ENCODE assay signal across 8 cellular contexts in genomic region chr4:10006604-10007435, GRCh38. TPM values are rescaled to one million over a fixed set of nuclear protein-coding genes. Genes with fewer than 3 reads are reported as not detected.
A peak's percentile ranks its signal among the peaks of the same experiment; 100 is the strongest.
DNase-seq lines count a peak whose midpoint lies in the region; TF ChIP-seq lines count a peak whose summit lies in the region.

No MANE protein-coding gene starts in this region.

- H3K27ac ChIP-seq in esophagus muscularis mucosa (replicated peaks in 1 of 4) (peak overlapping the region; percentile 43 to 70 (median 56)), sigmoid colon (peak overlapping the region; percentile 38 to 69 (median 62)), SJCRH30 (no peak overlapping the region)
- H3K27ac ChIP-seq in effector memory CD4-positive, alpha-beta T cell (ENCODE audit: insufficient read depth, low read length, poor library complexity, severe bottlenecking), result no peak overlapping the region

- H3K9me3 ChIP-seq in esophagus muscularis mucosa (no peaks in the 10 kb centered on the region), sigmoid colon (no peaks in the 10 kb centered on the region), HAP-1 (no peaks in the 10 kb centered on the region), SJCRH30 (replicated peaks) (no peaks in the 10 kb centered on the region)
- no peaks in the 10 kb centered on the region for H3K9me3 ChIP-seq in effector memory CD4-positive, alpha-beta T cell (ENCODE audit: control insufficient read depth, low read length)

- in situ Hi-C loops in HAP-1 (cut with MboI; ENCODE audit: low sequenced_read_pairs), result loop anchor here (25.0 kb wide), 1 partner anchor 470 kb away; no protein-coding TSS in a partner anchor

- H3K4me3 ChIP-seq in NB4 (ENCODE audit: low read depth, low read length) (peak overlapping the region; percentile 47), esophagus muscularis mucosa (no peak overlapping the region), sigmoid colon (no peak overlapping the region), HAP-1 (no peak overlapping the region), SJCRH30 (no peak overlapping the region)
- H3K4me3 ChIP-seq in effector memory CD4-positive, alpha-beta T cell (ENCODE audit: insufficient read depth, low read depth, low read length, poor library complexity, severe bottlenecking), result no peak overlapping the region

- DNase-seq in stimulated activated CD4-positive, alpha-beta T cell treated with anti-CD3 and anti-CD28 coated beads, Interleukin-1b, Interleukin-23, amount 100 ng/mL, for 48 hours, result peak; percentile 23
- no peak for DNase-seq in stimulated activated CD4-positive, alpha-beta T cell treated with anti-CD3 and anti-CD28 coated beads, Interleukin-2, amount 100 ng/mL, for 24 hours
- DNase-seq in NB4 (ENCODE audit: low read depth) (peak; percentile 91), esophagus muscularis mucosa (ENCODE audit: extremely low spot score) (no peak), sigmoid colon (no peak), HAP-1 (ENCODE audit: low spot score in 2 of 2) (no peak), SJCRH30 (no peak)
- no peak for DNase-seq in effector memory CD4-positive, alpha-beta T cell

- TF ChIP-seq EP300 in esophagus muscularis mucosa (IDR thresholded peaks at IDR 0.05) (no peak), sigmoid colon (IDR thresholded peaks at IDR 0.05) (no peak)

- intact Hi-C loops in esophagus muscularis mucosa (cut with DNase I), result no loop called here
- intact Hi-C loops in sigmoid colon (cut with DNase I), result no loop called here

- H3K27me3 ChIP-seq in esophagus muscularis mucosa (no peaks in the 10 kb centered on the region), sigmoid colon (no peaks in the 10 kb centered on the region), HAP-1 (ENCODE audit: low read depth) (no peaks in the 10 kb centered on the region), SJCRH30 (no peaks in the 10 kb centered on the region; the same call in none of the 2 replicates)
- no peaks in the 10 kb centered on the region for H3K27me3 ChIP-seq in effector memory CD4-positive, alpha-beta T cell (replicated peaks; ENCODE audit: control insufficient read depth, insufficient read depth, low read length, poor library complexity, severe bottlenecking)

- no peaks in the 10 kb centered on the region for H3K36me3 ChIP-seq in esophagus muscularis mucosa
- no peaks in the 10 kb centered on the region for H3K36me3 ChIP-seq in sigmoid colon
- H3K36me3 ChIP-seq in HAP-1 (replicated peaks), result no peaks in the 10 kb centered on the region
- H3K36me3 ChIP-seq in SJCRH30, result no peaks in the 10 kb centered on the region
- H3K36me3 ChIP-seq in effector memory CD4-positive, alpha-beta T cell (ENCODE audit: control insufficient read depth, insufficient read depth, low read length), result no peaks in the 10 kb centered on the region

- peaks cover 26 to 33% (median 30%) of the 10 kb centered on the region in 4 donors for H3K4me1 ChIP-seq in esophagus muscularis mucosa
- peaks cover 0 to 30% (median 25%) of the 10 kb centered on the region in 4 donors for H3K4me1 ChIP-seq in sigmoid colon
- no peaks in the 10 kb centered on the region for H3K4me1 ChIP-seq in HAP-1
- H3K4me1 ChIP-seq in SJCRH30, result no peaks in the 10 kb centered on the region
- no peaks in the 10 kb centered on the region for H3K4me1 ChIP-seq in effector memory CD4-positive, alpha-beta T cell (ENCODE audit: control insufficient read depth, insufficient read depth, low read length, poor library complexity, severe bottlenecking)

- TF ChIP-seq CTCF in NB4 (IDR thresholded peaks at IDR 0.05; ENCODE audit: low read depth, low read length) (no peak), esophagus muscularis mucosa (IDR thresholded peaks at IDR 0.05) (no peak), sigmoid colon (IDR thresholded peaks at IDR 0.05) (no peak)

- 61% methylated on average over 11 of the region's 11 CpGs for WGBS in esophagus muscularis mucosa
- WGBS in sigmoid colon, 2 donors, result 12 to 54% methylated on average over 11 of the region's 11 CpGs

- TF ChIP-seq POLR2A in NB4 (IDR thresholded peaks at IDR 0.05; ENCODE audit: extremely low read depth, insufficient read length), result no peak
- no peak for TF ChIP-seq POLR2A in esophagus muscularis mucosa (IDR thresholded peaks at IDR 0.05; ENCODE audit: low read depth)
- TF ChIP-seq POLR2A in sigmoid colon (IDR thresholded peaks at IDR 0.05), result no peak

RNA-seq across cellular contexts. Expression of gene SLC2A9, which starts 14.5 kb away (rescaled TPM):
- total RNA-seq in esophagus muscularis mucosa (10 to 100 TPM in 1 of 4 donors, 1 to 10 TPM in 3; 5.6 to 10.5 (median 6.5) TPM), sigmoid colon (1 to 10 TPM; 3.9 to 6.7 (median 5.8) TPM)
- 1 to 10 TPM in 1 of 3 donors, under 1 TPM in 1, not detected in 1; 0.92 to 4.8 TPM for polyA plus RNA-seq in sigmoid colon
- 0.08 TPM in 1 of 2 replicates, not detected in the other for total RNA-seq in SJCRH30 (2014; rRNA removed; shearing (Covaris generic))

Comparison
In these comparisons a context has a peak if more than half of its experiments do, and no peak if none do; other contexts are left out.
1. DNase-seq: peak in stimulated activated CD4-positive, alpha-beta T cell treated with anti-CD3 and anti-CD28 coated beads, Interleukin-1b, Interleukin-23, amount 100 ng/mL, for 48 hours (single experiment) and NB4 (single experiment); none in stimulated activated CD4-positive, alpha-beta T cell treated with anti-CD3 and anti-CD28 coated beads, Interleukin-2, amount 100 ng/mL, for 24 hours (0 of 2), esophagus muscularis mucosa (single experiment), sigmoid colon (single experiment), HAP-1 (0 of 2), SJCRH30 (0 of 2) and effector memory CD4-positive, alpha-beta T cell (0 of 3).
2. H3K27ac ChIP-seq: peak in esophagus muscularis mucosa (4 of 4) and sigmoid colon (4 of 4); none in SJCRH30 (single experiment) and effector memory CD4-positive, alpha-beta T cell (single experiment).